ENCODE assay signal across 2 cellular contexts in genomic region chr1:248691567-248692155, GRCh38.
TF ChIP-seq lines count a peak whose summit lies in the region.

No MANE protein-coding gene starts in this region.

TF ChIP-seq in SK-N-SH, 30 proteins besides CTCF, POLR2A, EP300 and RAD21 (continued from another document):
- TF ChIP-seq REST (IDR thresholded peaks at IDR 0.05; ENCODE audit: low read depth, low read length) (no peak), MXI1 (IDR thresholded peaks at IDR 0.05; ENCODE audit: low read depth, low read length) (no peak), FOXM1 (IDR thresholded peaks at IDR 0.05; ENCODE audit: low read depth) (no peak), TCF12 (IDR thresholded peaks at IDR 0.05) (no peak), EZH2phosphoT487 (IDR thresholded peaks at IDR 0.05; ENCODE audit: borderline replicate concordance, low read depth) (no peak), PBX3 (IDR thresholded peaks at IDR 0.05) (no peak), FOXJ3 (CRISPR knock-in tag; IDR thresholded peaks at IDR 0.05) (no peak), IRF3 (IDR thresholded peaks at IDR 0.05; ENCODE audit: low read depth, low read length) (no peak), MAX (IDR thresholded peaks at IDR 0.05; ENCODE audit: low read depth) (no peak), NFIC (IDR thresholded peaks at IDR 0.05; ENCODE audit: borderline replicate concordance) (no peak), NRF1 (IDR thresholded peaks at IDR 0.05; ENCODE audit: low read depth, low read length) (no peak), USF1 (IDR thresholded peaks at IDR 0.05; ENCODE audit: borderline replicate concordance, low read depth) (no peak), GABPA (IDR thresholded peaks at IDR 0.05; ENCODE audit: low read depth) (no peak), SIN3A (IDR thresholded peaks at IDR 0.05; ENCODE audit: borderline replicate concordance, low read depth, low read length) (no peak), ZBTB33 (IDR thresholded peaks at IDR 0.05; ENCODE audit: borderline replicate concordance, low read depth) (no peak), JUND (IDR thresholded peaks at IDR 0.05) (no peak), MEF2A (IDR thresholded peaks at IDR 0.05; ENCODE audit: borderline replicate concordance, low read depth) (no peak)

TF ChIP-seq in SK-N-SH treated with all-trans-retinoic acid at 6 μM for 48 hours, 23 proteins besides CTCF, POLR2A, EP300 and RAD21 (continued from another document):
- TF ChIP-seq OSR1 (CRISPR knock-in tag; IDR thresholded peaks at IDR 0.05) (no peak), ZNF565 (CRISPR knock-in tag; conservative IDR thresholded peaks at IDR 0.05; ENCODE audit: low read depth) (no peak), PATZ1 (CRISPR knock-in tag; IDR thresholded peaks at IDR 0.05; ENCODE audit: borderline replicate concordance) (no peak), CSRNP3 (CRISPR knock-in tag; IDR thresholded peaks at IDR 0.05) (no peak), ZFP30 (CRISPR knock-in tag; IDR thresholded peaks at IDR 0.05) (no peak), ESRRG (CRISPR knock-in tag; IDR thresholded peaks at IDR 0.05) (no peak), TSHZ2 (CRISPR knock-in tag; IDR thresholded peaks at IDR 0.05) (no peak), CSDC2 (CRISPR knock-in tag; IDR thresholded peaks at IDR 0.05) (no peak), RARB (CRISPR knock-in tag; IDR thresholded peaks at IDR 0.05) (no peak), TCF4 (CRISPR knock-in tag; IDR thresholded peaks at IDR 0.05; ENCODE audit: borderline replicate concordance) (no peak), ISL1 (CRISPR knock-in tag; IDR thresholded peaks at IDR 0.05) (no peak)
